ENCODE assay signal across 18 cellular contexts in genomic region chr3:188607810-188608209, GRCh38.
A peak's percentile ranks its signal among the peaks of the same experiment; 100 is the strongest.
DNase-seq lines count a peak whose midpoint lies in the region; ATAC-seq and TF ChIP-seq lines count a peak whose summit lies in the region.
"Had no signal": no experiment of that assay in that cellular context is flagged by ENCODE, and none has a peak within 500 bp of the region (broad histone marks: within the 10 kb centered on the region; RNA-seq: fewer than 3 reads in every experiment).

No MANE protein-coding gene starts in this region.

- no peak for TF ChIP-seq CTCF in activated CD8-positive, alpha-beta T cell treated with anti-CD3 and anti-CD28 coated beads for 36 hours (IDR thresholded peaks at IDR 0.05)
- TF ChIP-seq CTCF in chondrocyte (IDR thresholded peaks at IDR 0.05) (no peak), thoracic aorta (IDR thresholded peaks at IDR 0.05) (no peak)

- H3K27me3 ChIP-seq in thoracic aorta (replicated peaks; ENCODE audit: insufficient read depth): no peaks in the 10 kb centered on the region

- no peak for DNase-seq in activated CD8-positive, alpha-beta T cell treated with anti-CD3 and anti-CD28 coated beads for 36 hours
- DNase-seq in activated CD8-positive, alpha-beta T cell treated with anti-CD3 and anti-CD28 coated beads, Interleukin-2, amount 10 ng/mL, durations not matched to agents 7 days and 5 days: no peak
- DNase-seq in RPMI7951 (ENCODE audit: low read depth) (peak; percentile 57), chondrocyte (ENCODE audit: low spot score) (no peak), thoracic aorta (ENCODE audit: low spot score) (no peak), RPMI8226 (no peak), T-cell (no peak)
- DNase-seq: COR-L47, DMS153, NCI-H1105, NCI-H187, NCI-H774 had no signal

- peaks cover 26% of the 10 kb centered on the region for H3K36me3 Mint-ChIP-seq in activated CD8-positive, alpha-beta T cell treated with anti-CD3 and anti-CD28 coated beads for 36 hours (ENCODE audit: low read depth)
- H3K36me3 Mint-ChIP-seq in activated CD8-positive, alpha-beta T cell treated with anti-CD3 and anti-CD28 coated beads, Interleukin-2, amount 10 ng/mL, durations not matched to agents 7 days and 5 days (ENCODE audit: low read depth): peaks cover 31% of the 10 kb centered on the region
- H3K36me3 Mint-ChIP-seq in chondrocyte (ENCODE audit: low read depth): peaks cover 27% of the 10 kb centered on the region
- H3K36me3 Mint-ChIP-seq in T-cell: peaks cover 46% of the 10 kb centered on the region

- H3K27me3 Mint-ChIP-seq in activated CD8-positive, alpha-beta T cell treated with anti-CD3 and anti-CD28 coated beads for 36 hours: no peaks in the 10 kb centered on the region
- no peaks in the 10 kb centered on the region for H3K27me3 Mint-ChIP-seq in activated CD8-positive, alpha-beta T cell treated with anti-CD3 and anti-CD28 coated beads, Interleukin-2, amount 10 ng/mL, durations not matched to agents 7 days and 5 days (ENCODE audit: low read depth)
- H3K27me3 Mint-ChIP-seq in chondrocyte (ENCODE audit: low read depth) (no peaks in the 10 kb centered on the region), T-cell (no peaks in the 10 kb centered on the region)

- peak overlapping the region; percentile 23 for H3K27ac ChIP-seq in thoracic aorta
- H3K27ac ChIP-seq: A549, C4-2B, HL-60 had no signal

- H3K4me1 ChIP-seq in thoracic aorta (ENCODE audit: control insufficient read depth in 1 of 2, low read depth in 2 of 2): peaks cover 39 to 73% of the 10 kb centered on the region in 2 donors
- H3K4me1 ChIP-seq: A549 had no signal

- peaks cover 9% of the 10 kb centered on the region for H3K9me3 Mint-ChIP-seq in activated CD8-positive, alpha-beta T cell treated with anti-CD3 and anti-CD28 coated beads for 36 hours
- H3K9me3 Mint-ChIP-seq in activated CD8-positive, alpha-beta T cell treated with anti-CD3 and anti-CD28 coated beads, Interleukin-2, amount 10 ng/mL, durations not matched to agents 7 days and 5 days (ENCODE audit: insufficient read depth): peaks cover 8% of the 10 kb centered on the region
- peaks cover 11% of the 10 kb centered on the region for H3K9me3 Mint-ChIP-seq in chondrocyte (ENCODE audit: low read depth)
- peaks cover 8 to 12% (median 11%) of the 10 kb centered on the region in 3 donors for H3K9me3 Mint-ChIP-seq in T-cell

- CTCF ChIA-PET in activated CD8-positive, alpha-beta T cell treated with anti-CD3 and anti-CD28 coated beads for 36 hours (lab: Charles Lee): interaction anchor here (1.3 kb wide), 1 partner anchor 141 kb away, joined by 3 read pairs; no protein-coding TSS in a partner anchor
- CTCF ChIA-PET in activated CD8-positive, alpha-beta T cell treated with anti-CD3 and anti-CD28 coated beads, Interleukin-2, amount 10 ng/mL, durations not matched to agents 7 days and 5 days (lab: Charles Lee): no interaction called here
- CTCF ChIA-PET in T-cell (lab: Charles Lee): no interaction called here

- no peak overlapping the region for H3K27ac Mint-ChIP-seq in activated CD8-positive, alpha-beta T cell treated with anti-CD3 and anti-CD28 coated beads for 36 hours
- H3K27ac Mint-ChIP-seq in activated CD8-positive, alpha-beta T cell treated with anti-CD3 and anti-CD28 coated beads, Interleukin-2, amount 10 ng/mL, durations not matched to agents 7 days and 5 days: no peak overlapping the region
- H3K27ac Mint-ChIP-seq in chondrocyte (ENCODE audit: unreplicated experiment) (peak overlapping the region; percentile 83), T-cell (no peak overlapping the region)
- H3K27ac Mint-ChIP-seq: GM23338 had no signal

- no peak overlapping the region for H3K4me3 Mint-ChIP-seq in activated CD8-positive, alpha-beta T cell treated with anti-CD3 and anti-CD28 coated beads for 36 hours
- H3K4me3 Mint-ChIP-seq in activated CD8-positive, alpha-beta T cell treated with anti-CD3 and anti-CD28 coated beads, Interleukin-2, amount 10 ng/mL, durations not matched to agents 7 days and 5 days: no peak overlapping the region
- no peak overlapping the region for H3K4me3 Mint-ChIP-seq in chondrocyte (ENCODE audit: unreplicated experiment)
- no peak overlapping the region for H3K4me3 Mint-ChIP-seq in T-cell
- H3K4me3 Mint-ChIP-seq: GM23338 had no signal

- H3K4me3 ChIP-seq in thoracic aorta: no peak overlapping the region
- H3K4me3 ChIP-seq: A549, GM23338, K562 had no signal

- POLR2A ChIA-PET in activated CD8-positive, alpha-beta T cell treated with anti-CD3 and anti-CD28 coated beads for 36 hours (lab: Charles Lee): interaction anchor here (0.5 kb wide), 1 partner anchor 248 kb away, joined by 3 read pairs; no protein-coding TSS in a partner anchor
- POLR2A ChIA-PET in activated CD8-positive, alpha-beta T cell treated with anti-CD3 and anti-CD28 coated beads, Interleukin-2, amount 10 ng/mL, durations not matched to agents 7 days and 5 days (lab: Charles Lee): interaction anchor here (0.6 kb wide), 1 partner anchor 387 kb away, joined by 4 read pairs; no protein-coding TSS in a partner anchor
- POLR2A ChIA-PET in T-cell (lab: Charles Lee): no interaction called here

- H3K36me3 ChIP-seq in thoracic aorta: peaks cover 9% of the 10 kb centered on the region

- ATAC-seq in activated CD8-positive, alpha-beta T cell treated with anti-CD3 and anti-CD28 coated beads for 36 hours: peak; percentile 61
- no peak for ATAC-seq in activated CD8-positive, alpha-beta T cell treated with anti-CD3 and anti-CD28 coated beads, Interleukin-2, amount 10 ng/mL, durations not matched to agents 7 days and 5 days
- ATAC-seq in thoracic aorta (ENCODE audit: insufficient number of reproducible peaks, low FRiP score, low read depth): no peak
- no peak for ATAC-seq in T-cell (replicated peaks in 1 of 4)
- no peak for ATAC-seq in HG03571 (IDR thresholded peaks at IDR 0.05; ENCODE audit: unreplicated experiment)
- ATAC-seq: A549, GM23338, K562 had no signal

- intact Hi-C loops in activated CD8-positive, alpha-beta T cell treated with anti-CD3 and anti-CD28 coated beads for 36 hours (cut with micrococcal nuclease): no loop called here

- H3K9me3 ChIP-seq in thoracic aorta: no peaks in the 10 kb centered on the region

- H3K4me1 Mint-ChIP-seq in activated CD8-positive, alpha-beta T cell treated with anti-CD3 and anti-CD28 coated beads for 36 hours (ENCODE audit: low read depth): peaks cover 12% of the 10 kb centered on the region
- no peaks in the 10 kb centered on the region for H3K4me1 Mint-ChIP-seq in activated CD8-positive, alpha-beta T cell treated with anti-CD3 and anti-CD28 coated beads, Interleukin-2, amount 10 ng/mL, durations not matched to agents 7 days and 5 days (ENCODE audit: low read depth)
- H3K4me1 Mint-ChIP-seq in chondrocyte (ENCODE audit: low read depth) (peaks cover 51% of the 10 kb centered on the region), T-cell (no peaks in the 10 kb centered on the region)
- H3K4me1 Mint-ChIP-seq: GM23338 had no signal

Comparison
In these comparisons a context has a peak if more than half of its experiments do, and no peak if none do; other contexts are left out.
1. POLR2A ChIA-PET loops: an anchor here in activated CD8-positive, alpha-beta T cell treated with anti-CD3 and anti-CD28 coated beads for 36 hours (0.5 kb wide) and activated CD8-positive, alpha-beta T cell treated with anti-CD3 and anti-CD28 coated beads, Interleukin-2, amount 10 ng/mL, durations not matched to agents 7 days and 5 days (0.6 kb wide); none called in T-cell.